ENCODE assay signal across 27 cellular contexts in the genomic region with DNA sequence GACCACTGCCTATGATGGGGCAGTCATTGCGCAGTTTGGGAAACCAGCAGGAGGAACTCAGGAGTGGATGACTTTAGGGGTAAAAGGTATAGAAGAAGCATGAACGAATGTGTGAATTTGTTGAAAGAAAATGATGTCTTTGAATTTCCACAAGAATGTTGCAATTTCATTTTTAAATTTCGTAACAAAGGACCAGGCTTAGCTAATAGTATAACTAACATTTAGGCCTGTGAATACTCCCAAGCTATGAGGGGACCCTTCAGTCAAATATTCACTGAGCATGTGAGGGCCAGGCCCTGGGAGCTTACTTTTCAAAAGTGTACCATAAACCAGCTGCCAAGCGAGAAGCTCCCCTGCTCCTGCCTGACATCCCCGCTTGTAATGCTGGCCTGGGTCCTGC. TPM values are rescaled to one million over a fixed set of nuclear protein-coding genes. Genes with fewer than 3 reads are reported as not detected.
"Had no signal": no experiment of that assay in that cellular context is flagged by ENCODE, and none has a peak within 500 bp of the region (broad histone marks: within the 10 kb centered on the region; RNA-seq: fewer than 3 reads in every experiment).

No MANE protein-coding gene starts in this region.

- H3K4me1 Mint-ChIP-seq: neural progenitor cell had no signal

- H3K4me3 Mint-ChIP-seq: activated CD4-positive, alpha-beta T cell treated with anti-CD3 and anti-CD28 coated beads, Interleukin-2, amount 10 ng/mL, durations not matched to agents 7 days and 5 days; activated naive CD8-positive, alpha-beta T cell treated with anti-CD3 and anti-CD28 coated beads for 36 hours; central memory CD8-positive, alpha-beta T cell; neural progenitor cell; stimulated activated naive CD8-positive, alpha-beta T cell treated with anti-CD3 and anti-CD28 coated beads, Interleukin-15, Interleukin-2, amounts not matched to agents 100 ng/mL and 50 ng/mL, for 24 hours; T-helper 1 cell treated with Interleukin-12 subunit alpha and Interleukin-12 subunit beta and Interleukin-4 antibody, amounts not matched to agents 30 μg/mL and 1 μg/mL, for 36 hours had no signal

- ATAC-seq: activated CD4-positive, CD25-positive, alpha-beta regulatory T cell treated with anti-CD3 and anti-CD28 coated beads, Interleukin-2, amount 50 U/mL, for 24 hours; gastroesophageal sphincter; heart left ventricle; left lung; psoas muscle; right cardiac atrium had no signal

- H3K36me3 ChIP-seq: neural progenitor cell, transverse colon had no signal

- DNase-seq: activated CD4-positive, alpha-beta T cell treated with anti-CD3 and anti-CD28 coated beads, Interleukin-2, amount 10 ng/mL, durations not matched to agents 7 days and 5 days; activated CD8-positive, alpha-beta memory T cell treated with anti-CD3 and anti-CD28 coated beads, Interleukin-2, amount 50 U/mL, for 4 hours; activated effector memory CD4-positive, alpha-beta T cell treated with Interleukin-2 at 50 U/mL for 16 hours; activated naive CD8-positive, alpha-beta T cell treated with anti-CD3 and anti-CD28 coated beads for 36 hours; activated T-cell treated with anti-CD3 and anti-CD28 coated beads, Interleukin-2, amount 50 U/mL, for 48 hours; anterior cingulate cortex; brain microvascular endothelial cell; heart left ventricle; left lung; psoas muscle; right cardiac atrium; stimulated activated CD4-positive, alpha-beta T cell treated with anti-CD3 and anti-CD28 coated beads, Interleukin-2, amount 100 ng/mL, for 48 hours; transverse colon had no signal

- H3K27me3 ChIP-seq: brain microvascular endothelial cell, gastroesophageal sphincter, neural progenitor cell, transverse colon, vagina had no signal

- H3K9ac ChIP-seq: neural progenitor cell had no signal

- H3K9me3 Mint-ChIP-seq: activated CD4-positive, alpha-beta T cell treated with anti-CD3 and anti-CD28 coated beads, Interleukin-2, amount 10 ng/mL, durations not matched to agents 7 days and 5 days; activated naive CD8-positive, alpha-beta T cell treated with anti-CD3 and anti-CD28 coated beads for 36 hours; central memory CD8-positive, alpha-beta T cell; stimulated activated naive CD8-positive, alpha-beta T cell treated with anti-CD3 and anti-CD28 coated beads, Interleukin-15, Interleukin-2, amounts not matched to agents 100 ng/mL and 50 ng/mL, for 24 hours; T-helper 1 cell treated with Interleukin-12 subunit alpha and Interleukin-12 subunit beta and Interleukin-4 antibody, amounts not matched to agents 30 μg/mL and 1 μg/mL, for 36 hours had no signal

- H3K4me1 ChIP-seq: gastroesophageal sphincter, heart left ventricle, left lung, neural progenitor cell, psoas muscle, transverse colon, vagina had no signal

- H3K27ac Mint-ChIP-seq: activated CD4-positive, alpha-beta T cell treated with anti-CD3 and anti-CD28 coated beads, Interleukin-2, amount 10 ng/mL, durations not matched to agents 7 days and 5 days; activated naive CD8-positive, alpha-beta T cell treated with anti-CD3 and anti-CD28 coated beads for 36 hours; neural progenitor cell; stimulated activated naive CD8-positive, alpha-beta T cell treated with anti-CD3 and anti-CD28 coated beads, Interleukin-15, Interleukin-2, amounts not matched to agents 100 ng/mL and 50 ng/mL, for 24 hours; T-helper 1 cell treated with Interleukin-12 subunit alpha and Interleukin-12 subunit beta and Interleukin-4 antibody, amounts not matched to agents 30 μg/mL and 1 μg/mL, for 36 hours had no signal

- H3K9me3 ChIP-seq: gastroesophageal sphincter, left lung, transverse colon, vagina had no signal

- H3K4me3 ChIP-seq: coronary artery, gastroesophageal sphincter, heart left ventricle, left lung, neural progenitor cell, psoas muscle, skin epidermis, transverse colon, vagina had no signal

- H3K27me3 Mint-ChIP-seq: activated CD4-positive, alpha-beta T cell treated with anti-CD3 and anti-CD28 coated beads, Interleukin-2, amount 10 ng/mL, durations not matched to agents 7 days and 5 days; activated naive CD8-positive, alpha-beta T cell treated with anti-CD3 and anti-CD28 coated beads for 36 hours; central memory CD8-positive, alpha-beta T cell; stimulated activated naive CD8-positive, alpha-beta T cell treated with anti-CD3 and anti-CD28 coated beads, Interleukin-15, Interleukin-2, amounts not matched to agents 100 ng/mL and 50 ng/mL, for 24 hours had no signal

RNA-seq across cellular contexts. Expression of a gene that starts 5.3 kb away (rescaled TPM):
- total RNA-seq: activated CD4-positive, alpha-beta T cell treated with anti-CD3 and anti-CD28 coated beads, Interleukin-2, amount 10 ng/mL, durations not matched to agents 7 days and 5 days; activated naive CD8-positive, alpha-beta T cell treated with anti-CD3 and anti-CD28 coated beads for 36 hours; epithelial cell of proximal tubule; gastroesophageal sphincter; heart left ventricle; kidney epithelial cell; left lung; lung microvascular endothelial cell; myocyte; osteocyte; psoas muscle; right cardiac atrium; transverse colon; vagina had no signal
- polyA plus RNA-seq: heart left ventricle, psoas muscle, right cardiac atrium had no signal
